Comparison of ENCODE assay signal across 1 cellular context in genomic region chr6:3231213-3232016, GRCh38.
TF ChIP-seq lines count a peak whose summit lies in the region.

No MANE protein-coding gene starts in this region.

TF ChIP-seq in HepG2, 621 proteins besides CTCF, POLR2A, EP300 and RAD21 (continued from another document and continues in another):
- TF ChIP-seq ZNF512 (CRISPR knock-in tag; IDR thresholded peaks at IDR 0.05) (peak; percentile 60; the same call in 1 of the 2 replicates), FOXC1 (CRISPR knock-in tag; IDR thresholded peaks at IDR 0.05; ENCODE audit: borderline replicate concordance) (peak; percentile 67; the same call in 1 of the 2 replicates), HNF4G (IDR thresholded peaks at IDR 0.05; ENCODE audit: borderline replicate concordance, low read depth, low read length) (no peak), HNF4G (CRISPR knock-in tag; IDR thresholded peaks at IDR 0.05; ENCODE audit: borderline replicate concordance, low read depth) (no peak), ZNF512B (CRISPR knock-in tag; IDR thresholded peaks at IDR 0.05; ENCODE audit: borderline replicate concordance) (peak; percentile 94), FOXP4 (CRISPR knock-in tag; IDR thresholded peaks at IDR 0.05) (0 out of 2 replicates have a peak, but pooled peaks have one; percentile 51), ZIK1 (CRISPR knock-in tag; IDR thresholded peaks at IDR 0.05; ENCODE audit: borderline replicate concordance, low read depth) (no peak), ZNF317 (CRISPR knock-in tag; IDR thresholded peaks at IDR 0.05) (peak; percentile 4), ZNF383 (CRISPR knock-in tag; IDR thresholded peaks at IDR 0.05; ENCODE audit: borderline replicate concordance) (no peak), SSRP1 (CRISPR knock-in tag; IDR thresholded peaks at IDR 0.05) (no peak), ZNF605 (CRISPR knock-in tag; IDR thresholded peaks at IDR 0.05) (peak; percentile 27; the same call in 1 of the 2 replicates), ZNF768 (CRISPR knock-in tag; IDR thresholded peaks at IDR 0.05) (peak; percentile 36; the same call in 1 of the 2 replicates), ZNF687 (CRISPR knock-in tag; IDR thresholded peaks at IDR 0.05) (peak; percentile 82), PRMT3 (CRISPR knock-in tag; IDR thresholded peaks at IDR 0.05; ENCODE audit: borderline replicate concordance, low read depth) (no peak), TEF (CRISPR knock-in tag; IDR thresholded peaks at IDR 0.05) (no peak), FOXP1 (IDR thresholded peaks at IDR 0.05) (no peak), FOXP1 (CRISPR knock-in tag; IDR thresholded peaks at IDR 0.05) (peak; percentile 40; the same call in 1 of the 2 replicates), IRF2 (CRISPR knock-in tag; IDR thresholded peaks at IDR 0.05) (0 out of 2 replicates have a peak, but pooled peaks have one; percentile 15), AFF4 (CRISPR knock-in tag; IDR thresholded peaks at IDR 0.05) (no peak), THRA (CRISPR knock-in tag; IDR thresholded peaks at IDR 0.05; ENCODE audit: borderline replicate concordance) (no peak), ZFP36 (IDR thresholded peaks at IDR 0.05; ENCODE audit: borderline replicate concordance, low read depth, low read length, partially characterized antibody) (peak; percentile 6), PPARG (CRISPR knock-in tag; conservative IDR thresholded peaks at IDR 0.05) (peak; percentile 23; the same call in 1 of the 2 replicates), BATF2 (CRISPR knock-in tag; IDR thresholded peaks at IDR 0.05) (no peak), THAP7 (CRISPR knock-in tag; IDR thresholded peaks at IDR 0.05) (no peak), ZBTB3 (CRISPR knock-in tag; IDR thresholded peaks at IDR 0.05; ENCODE audit: borderline replicate concordance, low read depth) (no peak), RARG (CRISPR knock-in tag; IDR thresholded peaks at IDR 0.05; ENCODE audit: low read depth) (no peak), ZNF33B (CRISPR knock-in tag; IDR thresholded peaks at IDR 0.05) (0 out of 2 replicates have a peak, but pooled peaks have one; percentile 23), ZNF652 (CRISPR knock-in tag; IDR thresholded peaks at IDR 0.05; ENCODE audit: borderline replicate concordance, low read depth) (peak; percentile 32; the same call in 1 of the 2 replicates), DBP (CRISPR knock-in tag; IDR thresholded peaks at IDR 0.05; ENCODE audit: not compliant biosample characterization) (no peak), ZNF589 (CRISPR knock-in tag; conservative IDR thresholded peaks at IDR 0.05) (0 out of 2 replicates have a peak, but pooled peaks have one; percentile 43), HIVEP1 (CRISPR knock-in tag; IDR thresholded peaks at IDR 0.05) (0 out of 2 replicates have a peak, but pooled peaks have one; percentile 20), GMEB2 (CRISPR knock-in tag; IDR thresholded peaks at IDR 0.05; ENCODE audit: low read depth) (no peak), ZNF839 (CRISPR knock-in tag; IDR thresholded peaks at IDR 0.05; ENCODE audit: borderline replicate concordance) (peak; percentile 62; the same call in 1 of the 2 replicates), KLF11 (CRISPR knock-in tag; IDR thresholded peaks at IDR 0.05) (no peak), TAF1 (CRISPR knock-in tag; IDR thresholded peaks at IDR 0.05) (peak; percentile 69), ZNF777 (CRISPR knock-in tag; IDR thresholded peaks at IDR 0.05) (peak; percentile 75; the same call in 1 of the 2 replicates), ZNF543 (CRISPR knock-in tag; IDR thresholded peaks at IDR 0.05) (no peak)
